30 cellular contexts compared by ENCODE assay signal in the genomic region with DNA sequence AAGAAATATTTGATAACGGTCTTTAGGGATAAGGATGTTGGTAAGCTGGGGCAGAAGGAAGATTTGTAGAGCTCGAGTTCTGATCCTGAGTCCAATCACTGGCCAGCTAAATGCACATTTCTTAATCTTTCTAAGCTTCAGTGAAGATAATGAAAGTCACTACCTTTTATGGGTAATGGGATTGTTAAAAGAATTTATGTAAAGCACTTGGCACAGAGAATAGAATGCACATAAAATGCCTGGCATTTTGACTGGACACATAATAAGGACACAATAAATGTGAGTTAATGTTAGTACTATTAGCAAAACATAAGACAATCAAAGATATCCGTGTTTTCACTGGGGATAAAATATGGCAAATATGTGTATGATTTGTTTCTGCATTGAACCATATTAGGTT.
"Had no signal": no experiment of that assay in that cellular context is flagged by ENCODE, and none has a peak within 500 bp of the region (broad histone marks: within the 10 kb centered on the region; RNA-seq: fewer than 3 reads in every experiment).

No MANE protein-coding gene starts in this region.

- H3K36me3 ChIP-seq: left ventricle myocardium inferior, sigmoid colon, stomach, suprapubic skin, tibial artery, upper lobe of right lung had no signal

- H3K27me3 Mint-ChIP-seq: activated CD4-positive, alpha-beta T cell treated with anti-CD3 and anti-CD28 coated beads for 36 hours; activated naive CD8-positive, alpha-beta T cell; dendritic cell treated with granulocyte-macrophage colony-stimulating factor and Interleukin-4, amounts not matched to agents 40 ng/mL and 50 ng/mL, for 4 days; natural killer cell treated with Interleukin-12 subunit alpha and Interleukin-12 subunit beta and Interleukin-15 and Interleukin-18, amount 100 ng/mL, for 72 hours; stimulated activated naive B cell treated with anti-CD40 and anti-IgM and Interleukin-4, amounts not matched to agents 10 μg/mL and 1 μg/mL and 100 μg/mL, for 72 hours had no signal

- H3K4me1 ChIP-seq: foreskin keratinocyte, left ventricle myocardium inferior, sigmoid colon, stomach, suprapubic skin, tibial artery, upper lobe of right lung had no signal

- H3K9me3 Mint-ChIP-seq: dendritic cell treated with granulocyte-macrophage colony-stimulating factor and Interleukin-4, amounts not matched to agents 40 ng/mL and 50 ng/mL, for 4 days; natural killer cell treated with Interleukin-12 subunit alpha and Interleukin-12 subunit beta and Interleukin-15 and Interleukin-18, amount 100 ng/mL, for 72 hours; T-helper 2 cell treated with Interferon-gamma antibody and Interleukin-4, amounts not matched to agents 5 μg/mL and 100 μg/mL, for 36 hours had no signal

- H3K27ac ChIP-seq: foreskin keratinocyte, left ventricle myocardium inferior, sigmoid colon, stomach, suprapubic skin, tibial artery, upper lobe of right lung had no signal

- ATAC-seq: activated CD4-positive, alpha-beta T cell treated with anti-CD3 and anti-CD28 coated beads for 36 hours; esophagus mucosa; foreskin keratinocyte; mucosa of descending colon; natural killer cell treated with Interleukin-12 subunit alpha and Interleukin-12 subunit beta and Interleukin-15 and Interleukin-18, amount 100 ng/mL, for 72 hours; stimulated activated naive B cell treated with anti-CD40 and anti-IgM and Interleukin-4, amounts not matched to agents 10 μg/mL and 1 μg/mL and 100 μg/mL, for 72 hours; upper lobe of right lung had no signal

- H3K9me3 ChIP-seq: mucosa of descending colon, sigmoid colon, suprapubic skin, tibial artery, upper lobe of right lung had no signal

- H3K4me1 Mint-ChIP-seq: activated CD4-positive, alpha-beta T cell treated with anti-CD3 and anti-CD28 coated beads for 36 hours; stimulated activated naive B cell treated with anti-CD40 and anti-IgM and Interleukin-4, amounts not matched to agents 10 μg/mL and 1 μg/mL and 100 μg/mL, for 72 hours had no signal

- H3K4me3 Mint-ChIP-seq: activated CD4-positive, alpha-beta T cell treated with anti-CD3 and anti-CD28 coated beads for 36 hours; activated naive CD8-positive, alpha-beta T cell; dendritic cell treated with granulocyte-macrophage colony-stimulating factor and Interleukin-4, amounts not matched to agents 40 ng/mL and 50 ng/mL, for 4 days; endodermal cell; natural killer cell treated with Interleukin-12 subunit alpha and Interleukin-12 subunit beta and Interleukin-15 and Interleukin-18, amount 100 ng/mL, for 72 hours; stimulated activated naive B cell treated with anti-CD40 and anti-IgM and Interleukin-4, amounts not matched to agents 10 μg/mL and 1 μg/mL and 100 μg/mL, for 72 hours; T-helper 2 cell treated with Interferon-gamma antibody and Interleukin-4, amounts not matched to agents 5 μg/mL and 100 μg/mL, for 36 hours had no signal

- H3K27me3 ChIP-seq: foreskin keratinocyte, sigmoid colon, stomach, suprapubic skin, tibial artery, upper lobe of right lung had no signal

- H3K27ac Mint-ChIP-seq: activated CD4-positive, alpha-beta T cell treated with anti-CD3 and anti-CD28 coated beads for 36 hours; activated naive CD8-positive, alpha-beta T cell; dendritic cell treated with granulocyte-macrophage colony-stimulating factor and Interleukin-4, amounts not matched to agents 40 ng/mL and 50 ng/mL, for 4 days; endodermal cell; natural killer cell treated with Interleukin-12 subunit alpha and Interleukin-12 subunit beta and Interleukin-15 and Interleukin-18, amount 100 ng/mL, for 72 hours; stimulated activated naive B cell treated with anti-CD40 and anti-IgM and Interleukin-4, amounts not matched to agents 10 μg/mL and 1 μg/mL and 100 μg/mL, for 72 hours; T-helper 2 cell treated with Interferon-gamma antibody and Interleukin-4, amounts not matched to agents 5 μg/mL and 100 μg/mL, for 36 hours had no signal

- H3K4me3 ChIP-seq: left ventricle myocardium inferior, lung, mucosa of descending colon, sigmoid colon, stomach, suprapubic skin, tibial artery, upper lobe of right lung had no signal

- DNase-seq: activated CD4-positive, alpha-beta T cell treated with anti-CD3 and anti-CD28 coated beads for 36 hours; activated CD4-positive, alpha-beta T cell treated with anti-CD3 and anti-CD28 coated beads, Interleukin-2, amount 50 U/mL, for 48 hours; activated CD4-positive, CD25-positive, alpha-beta regulatory T cell; activated CD8-positive, alpha-beta memory T cell treated with anti-CD3 and anti-CD28 coated beads for 24 hours; activated effector memory CD4-positive, alpha-beta T cell treated with Interleukin-2 at 50 U/mL for 16 hours; activated naive CD4-positive, alpha-beta T cell treated with Interleukin-2 at 50 U/mL for 16 hours; amniotic stem cell; caudate nucleus; endodermal cell; foreskin keratinocyte; left ventricle myocardium inferior; mucosa of descending colon; posterior cingulate gyrus; sigmoid colon; small intestine; stimulated activated CD4-positive, alpha-beta T cell treated with anti-CD3 and anti-CD28 coated beads, Interleukin-1b, Interleukin-23, amount 100 ng/mL, for 48 hours; stimulated activated CD4-positive, alpha-beta T cell treated with anti-CD3 and anti-CD28 coated beads, Interleukin-4, amount 100 ng/mL, for 4 hours; stimulated activated CD8-positive, alpha-beta memory T cell treated with anti-CD3 and anti-CD28 coated beads, Interleukin-4, amount 100 ng/mL, for 48 hours; stimulated activated naive B cell treated with anti-CD40 and anti-IgM and Interleukin-4, amounts not matched to agents 10 μg/mL and 1 μg/mL and 100 μg/mL, for 72 hours; stomach; T-helper 1 cell; tibial artery; upper lobe of right lung had no signal
